ENCODE assay signal across 1 cellular context in genomic region chr11:108224908-108225786, GRCh38.
TF ChIP-seq lines count a peak whose summit lies in the region.

No MANE protein-coding gene starts in this region.

TF ChIP-seq in GM12878, 131 proteins besides CTCF, POLR2A, EP300 and RAD21 (continued from another document):
- TF ChIP-seq, protein P1, sequence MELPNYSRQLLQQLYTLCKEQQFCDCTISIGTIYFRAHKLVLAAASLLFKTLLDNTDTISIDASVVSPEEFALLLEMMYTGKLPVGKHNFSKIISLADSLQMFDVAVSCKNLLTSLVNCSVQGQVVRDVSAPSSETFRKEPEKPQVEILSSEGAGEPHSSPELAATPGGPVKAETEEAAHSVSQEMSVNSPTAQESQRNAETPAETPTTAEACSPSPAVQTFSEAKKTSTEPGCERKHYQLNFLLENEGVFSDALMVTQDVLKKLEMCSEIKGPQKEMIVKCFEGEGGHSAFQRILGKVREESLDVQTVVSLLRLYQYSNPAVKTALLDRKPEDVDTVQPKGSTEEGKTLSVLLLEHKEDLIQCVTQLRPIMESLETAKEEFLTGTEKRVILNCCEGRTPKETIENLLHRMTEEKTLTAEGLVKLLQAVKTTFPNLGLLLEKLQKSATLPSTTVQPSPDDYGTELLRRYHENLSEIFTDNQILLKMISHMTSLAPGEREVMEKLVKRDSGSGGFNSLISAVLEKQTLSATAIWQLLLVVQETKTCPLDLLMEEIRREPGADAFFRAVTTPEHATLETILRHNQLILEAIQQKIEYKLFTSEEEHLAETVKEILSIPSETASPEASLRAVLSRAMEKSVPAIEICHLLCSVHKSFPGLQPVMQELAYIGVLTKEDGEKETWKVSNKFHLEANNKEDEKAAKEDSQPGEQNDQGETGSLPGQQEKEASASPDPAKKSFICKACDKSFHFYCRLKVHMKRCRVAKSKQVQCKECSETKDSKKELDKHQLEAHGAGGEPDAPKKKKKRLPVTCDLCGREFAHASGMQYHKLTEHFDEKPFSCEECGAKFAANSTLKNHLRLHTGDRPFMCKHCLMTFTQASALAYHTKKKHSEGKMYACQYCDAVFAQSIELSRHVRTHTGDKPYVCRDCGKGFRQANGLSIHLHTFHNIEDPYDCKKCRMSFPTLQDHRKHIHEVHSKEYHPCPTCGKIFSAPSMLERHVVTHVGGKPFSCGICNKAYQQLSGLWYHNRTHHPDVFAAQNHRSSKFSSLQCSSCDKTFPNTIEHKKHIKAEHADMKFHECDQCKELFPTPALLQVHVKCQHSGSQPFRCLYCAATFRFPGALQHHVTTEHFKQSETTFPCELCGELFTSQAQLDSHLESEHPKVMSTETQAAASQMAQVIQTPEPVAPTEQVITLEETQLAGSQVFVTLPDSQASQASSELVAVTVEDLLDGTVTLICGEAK (IDR thresholded peaks at IDR 0.05; ENCODE audit: borderline replicate concordance), result peak; percentile 54; the same call in 1 of the 2 replicates
- TF ChIP-seq PBX3 (IDR thresholded peaks at IDR 0.05; ENCODE audit: insufficient replicate concordance, low read depth, low read length) (no peak), MXI1 (IDR thresholded peaks at IDR 0.05; ENCODE audit: low read depth, low read length) (peak; percentile 24; the same call in 1 of the 2 replicates), TBL1XR1 (IDR thresholded peaks at IDR 0.05; ENCODE audit: low read depth, low read length) (0 out of 2 replicates have a peak, but pooled peaks have one; percentile 34), CREB1 (IDR thresholded peaks at IDR 0.05; ENCODE audit: low read depth) (peak; percentile 23; the same call in 1 of the 2 replicates), POLR2AphosphoS5 (IDR thresholded peaks at IDR 0.05; ENCODE audit: low read length) (peak; percentile 57)
